In the genomic region with DNA sequence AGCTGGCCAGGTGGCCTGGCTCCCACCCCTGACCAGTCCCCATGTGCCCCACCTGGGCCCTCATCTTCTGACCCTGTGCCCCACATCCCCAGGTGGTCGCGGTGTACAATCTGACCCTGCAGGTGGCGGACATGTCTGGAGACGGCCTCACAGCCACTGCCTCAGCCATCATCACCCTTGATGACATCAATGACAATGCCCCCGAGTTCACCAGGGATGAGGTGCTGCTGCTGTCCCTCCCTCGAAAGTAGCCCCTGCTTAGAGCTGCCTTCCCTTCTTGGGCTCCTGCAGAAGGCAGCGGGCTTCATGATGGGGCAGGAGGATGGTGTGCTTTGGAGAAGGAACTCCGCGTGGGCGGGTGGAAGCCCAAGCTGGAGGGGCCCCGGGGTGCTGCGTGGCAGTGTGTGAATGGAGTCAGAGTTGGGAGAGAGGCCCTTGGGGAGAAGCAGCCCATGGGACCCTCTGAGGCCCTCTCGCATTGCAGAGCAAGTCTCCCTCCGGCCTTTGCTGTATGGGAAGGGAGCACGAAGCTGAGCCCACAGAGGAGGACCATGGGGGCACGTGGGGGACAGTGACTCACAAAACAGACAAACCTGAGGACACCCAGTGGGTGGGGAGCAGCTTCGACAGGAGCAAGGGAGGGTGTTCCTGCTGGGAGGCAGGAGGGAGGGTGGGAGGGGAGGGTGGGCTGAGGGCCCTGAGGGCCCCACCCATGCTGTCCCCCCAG, we compare ENCODE assay signal across 12 cellular contexts. TPM values are rescaled to one million over a fixed set of nuclear protein-coding genes. Genes with fewer than 3 reads are reported as not detected.
DNase-seq lines count a peak whose midpoint lies in the region; ATAC-seq and TF ChIP-seq lines count a peak whose summit lies in the region.
"Had no signal": no experiment of that assay in that cellular context is flagged by ENCODE, and none has a peak within 500 bp of the region (broad histone marks: within the 10 kb centered on the region; RNA-seq: fewer than 3 reads in every experiment).

No MANE protein-coding gene starts in this region.

- no peak for TF ChIP-seq CTCF in fibroblast of the aortic adventitia (IDR thresholded peaks at IDR 0.05; ENCODE audit: insufficient read depth, low read length)

- ATAC-seq in HG03280 (IDR thresholded peaks at IDR 0.05; ENCODE audit: unreplicated experiment) = no peak
- ATAC-seq in GM21576 (IDR thresholded peaks at IDR 0.05; ENCODE audit: unreplicated experiment) = no peak
- ATAC-seq: GM23338 had no signal

- DNase-seq in activated naive CD4-positive, alpha-beta T cell treated with Interleukin-2 at 50 U/mL for 16 hours = peak; percentile 45
- no peak for DNase-seq in activated naive CD4-positive, alpha-beta T cell (lab: John Stamatoyannopoulos, UW)
- DNase-seq in T-helper 1 cell (peak in 4 of 5 donors; percentile 15 to 28 (median 26)), fibroblast of the aortic adventitia (ENCODE audit: low read depth) (peak; percentile 20), medulla oblongata (ENCODE audit: extremely low spot score) (no peak)
- DNase-seq in stimulated activated naive CD4-positive, alpha-beta T cell treated with Interleukin-2 at 50 U/mL for 16 hours (lab: John Stamatoyannopoulos, UW) = peak; percentile 40
- DNase-seq: NCI-H1092 treated with DMSO at 0.1 percent for 48 hours had no signal

- H3K4me3 ChIP-seq in fibroblast of the aortic adventitia (ENCODE audit: low read depth, low read length) = no peak overlapping the region
- H3K4me3 ChIP-seq: GM23338 had no signal

RNA-seq across cellular contexts. Expression of gene SLC22A31, which starts 12.8 kb away (rescaled TPM):
- total RNA-seq in fibroblast of the aortic adventitia (ENCODE audit: low replicate concordance) = not detected in 2 replicates
- total RNA-seq: Daoy, endothelial cell of umbilical vein had no signal

RNA-seq across cellular contexts. Expression of gene CDH15, which starts 16.0 kb away (rescaled TPM):
- total RNA-seq in fibroblast of the aortic adventitia (ENCODE audit: low replicate concordance) = 0.09 TPM in 1 of 2 replicates, not detected in the other
- total RNA-seq: Daoy, endothelial cell of umbilical vein had no signal

RNA-seq across cellular contexts. Expression of gene ZNF778, which starts 30.0 kb away (rescaled TPM):
- 8.0 and 13.8 TPM in 2 replicates for total RNA-seq in fibroblast of the aortic adventitia (ENCODE audit: low replicate concordance)

Comparison
In these comparisons a context has a peak if more than half of its experiments do, and no peak if none do; other contexts are left out.
1. DNase-seq: peak in activated naive CD4-positive, alpha-beta T cell treated with Interleukin-2 at 50 U/mL for 16 hours (single experiment), T-helper 1 cell (4 of 5), fibroblast of the aortic adventitia (single experiment) and stimulated activated naive CD4-positive, alpha-beta T cell treated with Interleukin-2 at 50 U/mL for 16 hours (single experiment); none in activated naive CD4-positive, alpha-beta T cell (0 of 4) and medulla oblongata (single experiment).